Comparison of ENCODE assay signal across 27 cellular contexts in genomic region chr3:123741058-123741511, GRCh38.
DNase-seq lines count a peak whose midpoint lies in the region; ATAC-seq and TF ChIP-seq lines count a peak whose summit lies in the region.
"Had no signal": no experiment of that assay in that cellular context is flagged by ENCODE, and none has a peak within 500 bp of the region (broad histone marks: within the 10 kb centered on the region; RNA-seq: fewer than 3 reads in every experiment).

No MANE protein-coding gene starts in this region.

- ATAC-seq in GM21447 (IDR thresholded peaks at IDR 0.05; ENCODE audit: unreplicated experiment) (no peak), GM23338 (no peak)
- ATAC-seq: activated T-cell treated with anti-CD3 and anti-CD28 coated beads, Interleukin-2, amount 50 U/mL, for 72 hours; HCT116 had no signal

- no peak overlapping the region for H3K4me3 ChIP-seq in adipocyte (ENCODE audit: low read length)
- no peak overlapping the region for H3K4me3 ChIP-seq in fibroblast of the aortic adventitia (ENCODE audit: low read depth, low read length)
- H3K4me3 ChIP-seq in osteoblast (ENCODE audit: insufficient read depth, low read length), result no peak overlapping the region
- H3K4me3 ChIP-seq in GM23338, result no peak overlapping the region
- H3K4me3 ChIP-seq: A549, upper lobe of right lung had no signal

- no peaks in the 10 kb centered on the region for H3K9me2 ChIP-seq in GM23338 (ENCODE audit: insufficient read depth)

- H3K4me1 ChIP-seq in adipocyte (ENCODE audit: control insufficient read depth, insufficient read depth, low read length) (peaks cover 54% of the 10 kb centered on the region), osteoblast (ENCODE audit: insufficient read depth, low read length) (peaks cover 33% of the 10 kb centered on the region), GM23338 (ENCODE audit: insufficient read depth) (no peaks in the 10 kb centered on the region)

- H3K79me2 ChIP-seq in osteoblast (ENCODE audit: insufficient read depth, low read length) (no peaks in the 10 kb centered on the region), GM23338 (replicated peaks; ENCODE audit: insufficient read depth) (no peaks in the 10 kb centered on the region)

- peak overlapping the region; percentile 80 for H3K27ac ChIP-seq in osteoblast (ENCODE audit: low read depth, low read length)
- H3K27ac ChIP-seq in GM23338 (ENCODE audit: low read depth), result no peak overlapping the region
- H3K27ac ChIP-seq: C4-2B, foreskin keratinocyte, upper lobe of right lung, VCaP had no signal

- H3K27me3 ChIP-seq in adipocyte (replicated peaks; ENCODE audit: control insufficient read depth, insufficient read depth, low read length), result no peaks in the 10 kb centered on the region
- H3K27me3 ChIP-seq in osteoblast (ENCODE audit: insufficient read depth, low read length), result no peaks in the 10 kb centered on the region
- H3K27me3 ChIP-seq in GM23338 (ENCODE audit: insufficient read depth), result no peaks in the 10 kb centered on the region
- H3K27me3 ChIP-seq: foreskin keratinocyte, upper lobe of right lung had no signal

- peaks cover 10% of the 10 kb centered on the region; the same call in 2 of the 3 replicates for H3K36me3 Mint-ChIP-seq in GM23338 (ENCODE audit: low read depth)
- H3K36me3 Mint-ChIP-seq: IgD-negative memory B cell had no signal

- TF ChIP-seq CTCF in fibroblast of the aortic adventitia (IDR thresholded peaks at IDR 0.05; ENCODE audit: insufficient read depth, low read length), result no peak
- TF ChIP-seq CTCF in osteoblast (IDR thresholded peaks at IDR 0.05; ENCODE audit: extremely low read depth, low read depth, low read length), result no peak
- no peak for TF ChIP-seq CTCF in GM23338 (conservative IDR thresholded peaks at IDR 0.05; ENCODE audit: low read depth in 2 of 2)

- H3K36me3 ChIP-seq in adipocyte (ENCODE audit: control insufficient read depth, insufficient read depth, low read length, severe bottlenecking), result peaks cover 17% of the 10 kb centered on the region
- peaks cover 24% of the 10 kb centered on the region for H3K36me3 ChIP-seq in osteoblast (ENCODE audit: insufficient read depth, low read length)
- no peaks in the 10 kb centered on the region for H3K36me3 ChIP-seq in GM23338 (ENCODE audit: insufficient read depth)
- H3K36me3 ChIP-seq: upper lobe of right lung had no signal

- H4K20me1 ChIP-seq in osteoblast (ENCODE audit: insufficient read depth, low read length), result no peaks in the 10 kb centered on the region
- no peaks in the 10 kb centered on the region for H4K20me1 ChIP-seq in GM23338 (replicated peaks; ENCODE audit: insufficient read depth)

- H3F3A ChIP-seq in GM23338 (replicated peaks; ENCODE audit: low read depth), result no peaks in the 10 kb centered on the region

- DNase-seq in EH (ENCODE audit: low read depth), result peak; percentile 76
- peak; percentile 47 for DNase-seq in adipocyte (ENCODE audit: low read depth)
- peak; percentile 43 for DNase-seq in fibroblast of the aortic adventitia (ENCODE audit: low read depth)
- no peak for DNase-seq in osteoblast (ENCODE audit: insufficient read length, low spot score, missing footprints)
- DNase-seq in NCI-H1092 treated with DMSO at 0.1 percent for 48 hours (lab: John Stamatoyannopoulos, UW), result no peak
- no peak for DNase-seq in Ammon's horn (ENCODE audit: low spot score)
- no peak for DNase-seq in GM23338 (ENCODE audit: low spot score)
- DNase-seq: activated CD4-positive, alpha-beta T cell treated with anti-CD3 and anti-CD28 coated beads, Interleukin-2, amount 10 ng/mL, durations not matched to agents 24 days and 14 days; activated naive CD4-positive, alpha-beta T cell treated with anti-CD3 and anti-CD28 coated beads for 36 hours; activated T-cell treated with anti-CD3 and anti-CD28 coated beads, Interleukin-2, amount 50 U/mL, for 72 hours; Calu3; caudate nucleus; dermis blood vessel endothelial cell; hypothalamus; midbrain; NCI-H1105 treated with DMSO at 0.1 percent for 48 hours; NCI-H2029; posterior cingulate gyrus; upper lobe of right lung had no signal

- H3K4me3 Mint-ChIP-seq in GM23338, result no peak overlapping the region
- H3K4me3 Mint-ChIP-seq: activated CD4-positive, alpha-beta T cell treated with anti-CD3 and anti-CD28 coated beads, Interleukin-2, amount 10 ng/mL, durations not matched to agents 24 days and 14 days; activated naive CD4-positive, alpha-beta T cell treated with anti-CD3 and anti-CD28 coated beads for 36 hours; activated T-cell treated with anti-CD3 and anti-CD28 coated beads, Interleukin-2, amount 50 U/mL, for 72 hours; IgD-negative memory B cell; neural crest cell had no signal

- H3K4me2 ChIP-seq in osteoblast (ENCODE audit: insufficient read depth, low read length) (no peak overlapping the region), GM23338 (no peak overlapping the region)

- H3K27me3 Mint-ChIP-seq in GM23338 (ENCODE audit: insufficient read depth, low read depth, poor library complexity), result peaks cover 2% of the 10 kb centered on the region

- H3K9me3 Mint-ChIP-seq in GM23338, result no peaks in the 10 kb centered on the region
- H3K9me3 Mint-ChIP-seq: activated CD4-positive, alpha-beta T cell treated with anti-CD3 and anti-CD28 coated beads, Interleukin-2, amount 10 ng/mL, durations not matched to agents 24 days and 14 days; activated naive CD4-positive, alpha-beta T cell treated with anti-CD3 and anti-CD28 coated beads for 36 hours; activated T-cell treated with anti-CD3 and anti-CD28 coated beads, Interleukin-2, amount 50 U/mL, for 72 hours; IgD-negative memory B cell; neural crest cell had no signal

- H3K4me1 Mint-ChIP-seq in GM23338, result no peaks in the 10 kb centered on the region
- H3K4me1 Mint-ChIP-seq: activated CD4-positive, alpha-beta T cell treated with anti-CD3 and anti-CD28 coated beads, Interleukin-2, amount 10 ng/mL, durations not matched to agents 24 days and 14 days; neural crest cell had no signal

- no peak overlapping the region for H2AFZ ChIP-seq in osteoblast (ENCODE audit: low read length)
- no peak overlapping the region for H2AFZ ChIP-seq in GM23338

- peak overlapping the region; percentile 49 for H3K9ac ChIP-seq in adipocyte (ENCODE audit: low read length)

- H3K27ac Mint-ChIP-seq in GM23338, result no peak overlapping the region
- H3K27ac Mint-ChIP-seq: activated CD4-positive, alpha-beta T cell treated with anti-CD3 and anti-CD28 coated beads, Interleukin-2, amount 10 ng/mL, durations not matched to agents 24 days and 14 days; activated naive CD4-positive, alpha-beta T cell treated with anti-CD3 and anti-CD28 coated beads for 36 hours; activated T-cell treated with anti-CD3 and anti-CD28 coated beads, Interleukin-2, amount 50 U/mL, for 72 hours; IgD-negative memory B cell had no signal

- H3K9me3 ChIP-seq in adipocyte (ENCODE audit: control insufficient read depth, low read length), result no peaks in the 10 kb centered on the region
- no peaks in the 10 kb centered on the region for H3K9me3 ChIP-seq in osteoblast (ENCODE audit: low read depth, low read length)
- H3K9me3 ChIP-seq: upper lobe of right lung had no signal

TF ChIP-seq in GM23338, 12 proteins besides CTCF, POLR2A, EP300 and RAD21:
- no peak for TF ChIP-seq EZH2 (IDR thresholded peaks at IDR 0.05; ENCODE audit: low read depth, unreplicated experiment)
- no peak for TF ChIP-seq STAT1 (IDR thresholded peaks at IDR 0.05; ENCODE audit: unreplicated experiment)
- TF ChIP-seq ZNF331 (CRISPR knock-in tag; IDR thresholded peaks at IDR 0.05; ENCODE audit: low read depth), result no peak
TF ChIP-seq in GM23338: peak in this region for 0.

Comparison
In these comparisons a context has a peak if more than half of its experiments do, and no peak if none do; other contexts are left out.
1. DNase-seq: peak in EH (single experiment), adipocyte (single experiment) and fibroblast of the aortic adventitia (single experiment); none in osteoblast (single experiment), NCI-H1092 treated with DMSO at 0.1 percent for 48 hours (single experiment), Ammon's horn (single experiment) and GM23338 (single experiment).